ENCODE assay signal across 8 cellular contexts in genomic region chr2:181058378-181059269, GRCh38.
DNase-seq lines count a peak whose midpoint lies in the region; ATAC-seq, FAIRE-seq and TF ChIP-seq lines count a peak whose summit lies in the region.

No MANE protein-coding gene starts in this region.

- DNase-seq in D721Med (ENCODE audit: insufficient read length, low spot score), result no peak
- peak; percentile 65 for DNase-seq in HT-29 (ENCODE audit: low spot score)
- no peak for DNase-seq in T-helper 17 cell
- peak; percentile 69 to 79 for DNase-seq in erythroblast (lab: John Stamatoyannopoulos, UW)
- DNase-seq in retinal pigment epithelial cell (ENCODE audit: low read depth), result no peak
- no peak for DNase-seq in omental fat pad (ENCODE audit: low spot score)
- no peak for DNase-seq in effector CD8-positive, alpha-beta T cell (lab: John Stamatoyannopoulos, UW)

- TF ChIP-seq CTCF in D721Med (IDR thresholded peaks at IDR 0.05; ENCODE audit: insufficient read depth, missing control alignments) (peak; percentile 74), retinal pigment epithelial cell (conservative IDR thresholded peaks at IDR 0.05; ENCODE audit: low read depth, low read length) (peak; percentile 41), omental fat pad (IDR thresholded peaks at IDR 0.05) (no peak)

- no peak overlapping the region for H3K4me3 ChIP-seq in retinal pigment epithelial cell (ENCODE audit: low read length)

- ATAC-seq in GM19351 (IDR thresholded peaks at IDR 0.05; ENCODE audit: unreplicated experiment) (peak; percentile 88), T-helper 17 cell (peak; percentile 56), omental fat pad (ENCODE audit: low FRiP score) (no peak)

- no peak overlapping the region for H3K27ac Mint-ChIP-seq in T-helper 17 cell

- no peaks in the 10 kb centered on the region for H3K27me3 Mint-ChIP-seq in T-helper 17 cell

- H3K36me3 Mint-ChIP-seq in T-helper 17 cell (ENCODE audit: low read depth), result no peaks in the 10 kb centered on the region

- peaks cover 13% of the 10 kb centered on the region for H3K4me1 Mint-ChIP-seq in T-helper 17 cell

- no peaks in the 10 kb centered on the region for H3K9me3 ChIP-seq in T-helper 17 cell (ENCODE audit: control insufficient read depth, low read length, poor library complexity, severe bottlenecking)

- no peak overlapping the region for H3K4me3 Mint-ChIP-seq in T-helper 17 cell

- peak; percentile 91 for FAIRE-seq in D721Med (lab: Jason Lieb, UNC)

- TF ChIP-seq POLR2A in erythroblast (IDR thresholded peaks at IDR 0.05; ENCODE audit: low read length), result no peak

Comparison
In these comparisons a context has a peak if more than half of its experiments do, and no peak if none do; other contexts are left out.
1. DNase-seq: peak in HT-29 (single experiment) and erythroblast (2 of 2); none in D721Med (single experiment), T-helper 17 cell (0 of 3), retinal pigment epithelial cell (single experiment), omental fat pad (single experiment) and effector CD8-positive, alpha-beta T cell (single experiment).
2. CTCF ChIP-seq: peak in D721Med (single experiment) and retinal pigment epithelial cell (single experiment); none in omental fat pad (0 of 3).